In the genomic region with DNA sequence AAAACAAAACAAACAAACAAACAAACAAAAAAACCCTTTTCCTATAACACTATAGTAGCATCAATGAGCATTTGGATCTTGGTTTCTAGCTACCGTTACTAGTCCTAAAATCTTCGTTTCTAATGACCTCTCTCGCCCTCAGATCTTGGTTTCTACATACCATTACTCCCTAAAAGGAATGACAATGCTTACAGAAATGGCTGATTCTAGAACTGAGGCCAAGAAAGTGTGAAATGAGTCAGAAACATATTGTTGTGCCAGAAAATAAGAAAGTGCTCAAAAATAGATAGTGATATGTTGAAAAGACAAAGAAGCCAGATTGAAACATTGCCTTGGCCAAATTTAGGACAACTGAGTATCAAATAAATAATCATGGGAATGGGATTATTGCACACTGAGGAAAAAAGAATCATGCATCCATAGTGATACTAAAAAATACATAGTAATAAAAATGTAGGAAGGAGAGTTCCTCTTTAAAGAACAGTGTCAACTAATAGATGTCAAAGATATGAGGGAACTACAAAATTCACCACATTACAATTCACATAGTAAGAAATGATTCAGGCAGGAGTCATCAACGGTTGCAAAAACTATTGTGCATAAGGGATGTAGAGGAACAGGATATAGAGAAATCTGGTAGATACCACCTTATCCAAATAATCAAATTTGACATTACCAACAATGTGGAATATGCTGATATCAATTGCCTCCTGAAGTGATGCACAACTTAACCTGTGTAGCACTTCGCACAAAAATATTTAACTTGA, we compare ENCODE assay signal across 14 cellular contexts.
DNase-seq lines count a peak whose midpoint lies in the region; ATAC-seq and TF ChIP-seq lines count a peak whose summit lies in the region.
"Had no signal": no experiment of that assay in that cellular context is flagged by ENCODE, and none has a peak within 500 bp of the region (broad histone marks: within the 10 kb centered on the region; RNA-seq: fewer than 3 reads in every experiment).

No MANE protein-coding gene starts in this region.

- no peaks in the 10 kb centered on the region for H3K27me3 ChIP-seq in BJ (ENCODE audit: control insufficient read depth, insufficient read depth, low read length)
- H3K27me3 ChIP-seq in SK-N-SH (ENCODE audit: insufficient read depth): no peaks in the 10 kb centered on the region
- no peaks in the 10 kb centered on the region for H3K27me3 ChIP-seq in foreskin keratinocyte
- no peaks in the 10 kb centered on the region for H3K27me3 ChIP-seq in GM23338 (ENCODE audit: insufficient read depth)
- no peaks in the 10 kb centered on the region for H3K27me3 ChIP-seq in SJCRH30
- no peaks in the 10 kb centered on the region for H3K27me3 ChIP-seq in gastrocnemius medialis
- H3K27me3 ChIP-seq: testis had no signal

- H3K9me2 ChIP-seq in SK-N-SH (no peaks in the 10 kb centered on the region), GM23338 (ENCODE audit: insufficient read depth) (no peaks in the 10 kb centered on the region)

- H3K9me3 ChIP-seq in SK-N-SH (no peaks in the 10 kb centered on the region), SJCRH30 (replicated peaks) (no peaks in the 10 kb centered on the region), gastrocnemius medialis (no peaks in the 10 kb centered on the region)
- H3K9me3 ChIP-seq: testis had no signal

- in situ Hi-C loops in gastrocnemius medialis (cut with MboI; ENCODE audit: low sequenced_read_pairs in 4 of 4): no loop called here

- CTCF ChIA-PET in BJ (lab: Yijun Ruan, JAX): interaction anchor here (0.8 kb wide), 1 partner anchor 130 kb away, joined by 3 read pairs; no protein-coding TSS in a partner anchor
- CTCF ChIA-PET in SK-N-SH (lab: Yijun Ruan, JAX): interaction anchor here (1.1 to 1.3 kb wide), 3 partner anchors 97 to 448 kb away, joined by 3 to 4 read pairs (median 3); no protein-coding TSS in a partner anchor

- TF ChIP-seq EP300 in SK-N-SH (IDR thresholded peaks at IDR 0.05; ENCODE audit: borderline replicate concordance in 1 of 2, low read depth in 1 of 2, low read length in 1 of 2): peak in 1 of 2 experiments; percentile 96; a peak in 1 of 4 replicates

- WGBS in SK-N-SH (ENCODE audit: low lambda C conversion rate): 32% methylated on average over 5 of the region's 5 CpGs

- POLR2A ChIA-PET in BJ (lab: Charles Lee) (no interaction called here), SK-N-SH (lab: Yijun Ruan, JAX) (no interaction called here)

- no peaks in the 10 kb centered on the region for H3K27me3 Mint-ChIP-seq in GM23338 (ENCODE audit: insufficient read depth, low read depth, poor library complexity)
- H3K27me3 Mint-ChIP-seq: activated T-cell treated with anti-CD3 and anti-CD28 coated beads, Interleukin-2, amount 50 U/mL, for 24 hours had no signal

- intact Hi-C loops in gastrocnemius medialis (cut with DNase I; ENCODE audit: low total_unique reads): no loop called here

- TF ChIP-seq RAD21 in SK-N-SH (IDR thresholded peaks at IDR 0.05; ENCODE audit: low read length): no peak

- no peaks in the 10 kb centered on the region for H4K20me1 ChIP-seq in SK-N-SH (ENCODE audit: insufficient read depth)
- H4K20me1 ChIP-seq in GM23338 (replicated peaks; ENCODE audit: insufficient read depth): no peaks in the 10 kb centered on the region

- no peaks in the 10 kb centered on the region for H3K4me1 Mint-ChIP-seq in GM23338

- H3K79me2 ChIP-seq in SK-N-SH (ENCODE audit: insufficient read depth): peaks cover 3% of the 10 kb centered on the region; the same call in 1 of the 2 replicates
- no peaks in the 10 kb centered on the region for H3K79me2 ChIP-seq in GM23338 (replicated peaks; ENCODE audit: insufficient read depth)

- no peak overlapping the region for H3K4me3 Mint-ChIP-seq in GM23338
- H3K4me3 Mint-ChIP-seq: activated T-cell treated with anti-CD3 and anti-CD28 coated beads, Interleukin-2, amount 50 U/mL, for 24 hours; CD8-positive, alpha-beta T cell had no signal

- peak overlapping the region; percentile 45 for H3K4me2 ChIP-seq in SK-N-SH
- H3K4me2 ChIP-seq in GM23338: no peak overlapping the region

- H3K27ac ChIP-seq in SK-N-SH (ENCODE audit: low read depth in 2 of 2, low read length in 1 of 2) (peak overlapping the region; percentile 60 to 94; a peak in 3 of 4 replicates), foreskin keratinocyte (peak overlapping the region; percentile 14), GM23338 (ENCODE audit: low read depth) (no peak overlapping the region), SJCRH30 (no peak overlapping the region), gastrocnemius medialis (no peak overlapping the region)
- H3K27ac ChIP-seq: testis had no signal

- no peak overlapping the region for H3K4me3 ChIP-seq in BJ (ENCODE audit: low read depth, low read length)
- H3K4me3 ChIP-seq in SK-N-SH (ENCODE audit: low read depth in 2 of 2, low read length in 1 of 2): no peak overlapping the region
- H3K4me3 ChIP-seq in GM23338: no peak overlapping the region
- no peak overlapping the region for H3K4me3 ChIP-seq in SJCRH30
- H3K4me3 ChIP-seq in gastrocnemius medialis: no peak overlapping the region
- H3K4me3 ChIP-seq: testis had no signal

- peak; percentile 57 for ATAC-seq in HG02623 (IDR thresholded peaks at IDR 0.05; ENCODE audit: unreplicated experiment)
- peak; percentile 91 for ATAC-seq in foreskin keratinocyte
- ATAC-seq in GM23338: no peak
- no peak for ATAC-seq in gastrocnemius medialis
- ATAC-seq: CD8-positive, alpha-beta T cell had no signal

- peaks cover 63% of the 10 kb centered on the region for H3F3A ChIP-seq in SK-N-SH (replicated peaks; ENCODE audit: insufficient read depth)
- no peaks in the 10 kb centered on the region for H3F3A ChIP-seq in GM23338 (replicated peaks; ENCODE audit: low read depth)

- no peaks in the 10 kb centered on the region for H3K36me3 ChIP-seq in BJ (ENCODE audit: control insufficient read depth, insufficient read depth, low read length)
- H3K36me3 ChIP-seq in SK-N-SH (replicated peaks in 1 of 2; ENCODE audit: control insufficient read depth in 1 of 2, insufficient read depth in 2 of 2, low read length in 1 of 2): no peaks in the 10 kb centered on the region
- H3K36me3 ChIP-seq in GM23338 (ENCODE audit: insufficient read depth): no peaks in the 10 kb centered on the region
- peaks cover 3% of the 10 kb centered on the region; the same call in 1 of the 2 replicates for H3K36me3 ChIP-seq in SJCRH30
- no peaks in the 10 kb centered on the region for H3K36me3 ChIP-seq in gastrocnemius medialis

- DNase-seq in BJ (ENCODE audit: low read depth): peak; percentile 49
- no peak for DNase-seq in SK-N-SH
- DNase-seq in foreskin keratinocyte: peak; percentile 71 to 87
- DNase-seq in GM23338 (ENCODE audit: low spot score): no peak
- no peak for DNase-seq in SJCRH30
- DNase-seq in gastrocnemius medialis: no peak
- no peak for DNase-seq in NCI-H748 (lab: John Stamatoyannopoulos, UW; ENCODE audit: unreplicated experiment)
- DNase-seq: activated T-cell treated with anti-CD3 and anti-CD28 coated beads, Interleukin-2, amount 50 U/mL, for 24 hours; CD8-positive, alpha-beta T cell; NCI-H69; stimulated activated CD4-positive, alpha-beta T cell treated with anti-CD3 and anti-CD28 coated beads, Interleukin-4, amount 100 ng/mL, for 24 hours; T-helper 9 cell; testis had no signal

- H3K36me3 Mint-ChIP-seq in GM23338 (ENCODE audit: low read depth): no peaks in the 10 kb centered on the region
- H3K36me3 Mint-ChIP-seq: CD8-positive, alpha-beta T cell had no signal

- no peaks in the 10 kb centered on the region for H3K9me3 Mint-ChIP-seq in GM23338
- H3K9me3 Mint-ChIP-seq: activated T-cell treated with anti-CD3 and anti-CD28 coated beads, Interleukin-2, amount 50 U/mL, for 24 hours; CD8-positive, alpha-beta T cell had no signal

- no peak for TF ChIP-seq CTCF in BJ (IDR thresholded peaks at IDR 0.05; ENCODE audit: insufficient read depth, low read depth, low read length)
- TF ChIP-seq CTCF in SK-N-SH (IDR thresholded peaks at IDR 0.05): no peak
- no peak for TF ChIP-seq CTCF in foreskin keratinocyte (conservative IDR thresholded peaks at IDR 0.05)
- TF ChIP-seq CTCF in GM23338 (conservative IDR thresholded peaks at IDR 0.05; ENCODE audit: low read depth in 2 of 2): no peak
- TF ChIP-seq CTCF in gastrocnemius medialis (IDR thresholded peaks at IDR 0.05 in 4 of 5, conservative IDR thresholded peaks at IDR 0.05 in 1 of 5): no peak

- TF ChIP-seq POLR2A in gastrocnemius medialis (IDR thresholded peaks at IDR 0.05): no peak

- no peak overlapping the region for H3K27ac Mint-ChIP-seq in GM23338
- H3K27ac Mint-ChIP-seq: activated T-cell treated with anti-CD3 and anti-CD28 coated beads, Interleukin-2, amount 50 U/mL, for 24 hours; CD8-positive, alpha-beta T cell had no signal

- peaks cover 2 to 51% of the 10 kb centered on the region in 2 experiments for H3K4me1 ChIP-seq in SK-N-SH (ENCODE audit: control insufficient read depth in 1 of 2, insufficient read depth in 2 of 2, low read depth in 1 of 2, low read length in 1 of 2)
- peaks cover 41% of the 10 kb centered on the region for H3K4me1 ChIP-seq in foreskin keratinocyte
- H3K4me1 ChIP-seq in GM23338 (ENCODE audit: insufficient read depth): no peaks in the 10 kb centered on the region
- H3K4me1 ChIP-seq in SJCRH30: peaks cover 22% of the 10 kb centered on the region
- H3K4me1 ChIP-seq in gastrocnemius medialis: no peaks in the 10 kb centered on the region
- H3K4me1 ChIP-seq: testis had no signal

- peak overlapping the region; percentile 39 for H3K9ac ChIP-seq in SK-N-SH

- H2AFZ ChIP-seq in SK-N-SH (ENCODE audit: low read depth) (peak overlapping the region; percentile 39), GM23338 (no peak overlapping the region)

TF ChIP-seq in GM23338, 12 proteins besides CTCF, POLR2A, EP300 and RAD21 (continues in another document):
- TF ChIP-seq EZH2phosphoT487 (IDR thresholded peaks at IDR 0.05; ENCODE audit: unreplicated experiment): no peak
- TF ChIP-seq, protein P1, sequence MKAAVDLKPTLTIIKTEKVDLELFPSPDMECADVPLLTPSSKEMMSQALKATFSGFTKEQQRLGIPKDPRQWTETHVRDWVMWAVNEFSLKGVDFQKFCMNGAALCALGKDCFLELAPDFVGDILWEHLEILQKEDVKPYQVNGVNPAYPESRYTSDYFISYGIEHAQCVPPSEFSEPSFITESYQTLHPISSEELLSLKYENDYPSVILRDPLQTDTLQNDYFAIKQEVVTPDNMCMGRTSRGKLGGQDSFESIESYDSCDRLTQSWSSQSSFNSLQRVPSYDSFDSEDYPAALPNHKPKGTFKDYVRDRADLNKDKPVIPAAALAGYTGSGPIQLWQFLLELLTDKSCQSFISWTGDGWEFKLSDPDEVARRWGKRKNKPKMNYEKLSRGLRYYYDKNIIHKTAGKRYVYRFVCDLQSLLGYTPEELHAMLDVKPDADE (IDR thresholded peaks at IDR 0.05): no peak

Comparison
In these comparisons a context has a peak if more than half of its experiments do, and no peak if none do; other contexts are left out.
1. DNase-seq: peak in BJ (single experiment) and foreskin keratinocyte (2 of 2); none in SK-N-SH (single experiment), GM23338 (single experiment), SJCRH30 (0 of 2), gastrocnemius medialis (0 of 2) and NCI-H748 (single experiment).
2. ATAC-seq: peak in HG02623 (single experiment) and foreskin keratinocyte (single experiment); none in GM23338 (single experiment) and gastrocnemius medialis (0 of 2).
3. H3K27ac ChIP-seq: peak in SK-N-SH (2 of 2) and foreskin keratinocyte (single experiment); none in GM23338 (single experiment), SJCRH30 (single experiment) and gastrocnemius medialis (0 of 4).